Comparison of ENCODE assay signal across 34 cellular contexts in the genomic region with DNA sequence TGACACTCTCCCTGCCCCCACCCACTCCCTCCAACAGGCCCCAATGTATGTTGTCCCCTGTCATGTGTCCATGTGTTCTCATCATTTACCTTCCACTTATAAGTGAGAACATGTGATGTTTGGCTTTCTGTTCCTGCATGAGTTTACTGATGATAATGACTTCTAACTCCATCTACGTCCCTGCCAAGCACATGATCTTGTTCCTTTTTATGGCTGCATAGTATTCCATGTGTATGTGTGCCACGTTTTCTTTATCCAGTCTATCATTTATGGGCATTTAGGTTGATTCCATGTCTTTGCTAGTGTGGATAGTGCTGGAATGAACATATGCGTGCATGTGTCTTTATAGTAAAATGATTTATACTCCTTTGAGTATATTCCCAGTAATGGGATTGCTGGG.
"Had no signal": no experiment of that assay in that cellular context is flagged by ENCODE, and none has a peak within 500 bp of the region (broad histone marks: within the 10 kb centered on the region; RNA-seq: fewer than 3 reads in every experiment).

No MANE protein-coding gene starts in this region.

- DNase-seq: Karpas-422, Kasumi-1, MG63, MM.1S, MV-4-11, NCI-H1092, NCI-H1092 treated with DMSO at 0.1 percent for 48 hours, NCI-H1105, NCI-H1105 treated with DMSO at 0.1 percent for 48 hours, NCI-H1417, NCI-H1417 treated with DMSO at 0.1 percent for 48 hours, NCI-H1436, NCI-H1436 treated with DMSO at 0.1 percent for 48 hours, NCI-H146, NCI-H1694, NCI-H1694 treated with DMSO at 0.1 percent for 48 hours, NCI-H187, NCI-H187 treated with DMSO at 0.1 percent for 48 hours, NCI-H1930, NCI-H2029, NCI-H2029 treated with DMSO at 0.1 percent for 48 hours, NCI-H2081, NCI-H2081 treated with DMSO at 0.1 percent for 48 hours, NCI-H2107, NCI-H2171, NCI-H2171 treated with DMSO at 0.1 percent for 48 hours, NCI-H2227 treated with DMSO at 0.1 percent for 48 hours, NCI-H226, NCI-H345, NCI-H446, NCI-H446 treated with DMSO at 0.1 percent for 48 hours, NCI-H510A, NCI-H510A treated with DMSO at 0.1 percent for 48 hours, NCI-H524 had no signal

- H3K9me3 ChIP-seq: MG63 had no signal

- H3K36me3 ChIP-seq: MG63 had no signal

- H3K27me3 ChIP-seq: MG63 had no signal

- H3K4me3 ChIP-seq: MG63 had no signal
